ENCODE assay signal across 8 cellular contexts in the genomic region with DNA sequence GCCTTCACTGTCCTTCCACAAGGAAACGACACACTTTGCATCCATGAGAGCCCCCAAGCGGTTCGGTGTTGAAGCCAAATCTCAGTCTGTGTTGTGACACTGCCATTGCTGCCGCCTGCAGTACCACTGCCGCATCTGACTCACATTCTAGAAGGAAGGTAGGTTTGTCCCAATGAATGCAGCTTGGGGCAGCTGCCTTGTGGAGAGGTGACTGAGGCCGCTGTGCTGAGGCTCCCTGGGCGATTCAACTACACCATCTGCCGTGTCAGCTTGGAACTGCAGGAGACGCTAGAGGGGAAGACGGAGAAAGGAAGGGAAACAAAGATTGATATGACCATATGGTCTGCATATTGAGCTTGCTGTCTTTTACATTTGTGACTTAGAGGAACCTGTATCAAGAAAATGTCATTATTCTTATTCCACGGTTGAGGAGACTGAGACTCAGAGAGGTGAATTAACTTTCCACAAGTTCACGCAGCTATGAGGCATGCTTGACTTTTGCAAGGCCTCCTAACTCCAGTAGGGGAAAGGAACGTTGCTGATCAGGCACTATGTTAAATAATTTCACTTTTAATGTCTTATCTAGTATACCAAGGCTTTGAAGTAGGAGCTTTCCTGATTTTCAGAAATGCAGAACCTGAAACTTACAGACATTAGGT. TPM values are rescaled to one million over a fixed set of nuclear protein-coding genes. Genes with fewer than 3 reads are reported as not detected.
DNase-seq lines count a peak whose midpoint lies in the region; ATAC-seq and TF ChIP-seq lines count a peak whose summit lies in the region.

No MANE protein-coding gene starts in this region.

- peak; percentile 91 for ATAC-seq in HG03571 (IDR thresholded peaks at IDR 0.05; ENCODE audit: unreplicated experiment)

- DNase-seq in Caki2 (ENCODE audit: low read depth) (peak; percentile 81), GM20000 (ENCODE audit: low spot score) (peak; percentile 86), NCI-H774 (lab: John Stamatoyannopoulos, UW) (peak; percentile 93), ecto neural progenitor cell (ENCODE audit: low spot score) (peak; percentile 89), medulla oblongata (ENCODE audit: extremely low spot score) (peak; percentile 80)
- DNase-seq in activated CD4-positive, alpha-beta T cell treated with anti-CD3 and anti-CD28 coated beads, Interleukin-2, amount 50 U/mL, for 4 hours: peak; percentile 68 to 70
- DNase-seq in stimulated activated CD8-positive, alpha-beta memory T cell treated with anti-CD3 and anti-CD28 coated beads, Interleukin-2, amount 100 ng/mL, for 48 hours (ENCODE audit: low read depth in 2 of 2): peak; percentile 48 to 59

- peak; percentile 78 for TF ChIP-seq CTCF in GM20000 (IDR thresholded peaks at IDR 0.05; ENCODE audit: extremely low read depth, missing control alignments)

- in situ Hi-C loops in Caki2 (cut with HindIII; ENCODE audit: low pct_unique_long_range_greater_than_20kb, low sequenced_read_pairs): no loop called here

RNA-seq across cellular contexts. Expression of gene LMAN1, which starts 43.5 kb away (rescaled TPM):
- 49.5 and 68.5 TPM in 2 replicates for total RNA-seq in Caki2 (2014; rRNA removed; shearing (Covaris generic); ENCODE audit: low replicate concordance)

Comparison
In these comparisons a context has a peak if more than half of its experiments do, and no peak if none do; other contexts are left out.
1. Peak in every context shown above with its lines: DNase-seq and ATAC-seq.